In genomic region chr11:134360050-134360835, GRCh38 we compare ENCODE assay signal across 8 cellular contexts. TPM values are rescaled to one million over a fixed set of nuclear protein-coding genes. Genes with fewer than 3 reads are reported as not detected.
DNase-seq lines count a peak whose midpoint lies in the region; ATAC-seq and TF ChIP-seq lines count a peak whose summit lies in the region.

No MANE protein-coding gene starts in this region.

- H3K27ac ChIP-seq in Peyer's patch (no peak overlapping the region), stomach (no peak overlapping the region)

- H3K4me1 ChIP-seq in Peyer's patch (peaks cover 0 to 6% (median 0%) of the 10 kb centered on the region in 4 donors), neuron (ENCODE audit: insufficient read depth, low read length) (no peaks in the 10 kb centered on the region), stomach (peaks cover 0 to 10% (median 6%) of the 10 kb centered on the region in 4 donors)

- no peak for TF ChIP-seq EP300 in stomach (IDR thresholded peaks at IDR 0.05)

- peak; percentile 94 for ATAC-seq in HG03520 (IDR thresholded peaks at IDR 0.05; ENCODE audit: unreplicated experiment)

- DNase-seq in AG10803 (ENCODE audit: low read depth) (peak; percentile 39), GM19240 (ENCODE audit: insufficient read length, low spot score) (peak; percentile 56), Peyer's patch (peak; percentile 41 to 90 (median 86)), activated T-helper 1 cell treated with Interleukin-2 at 50 U/mL for 16 hours (ENCODE audit: low read depth) (peak; percentile 51), fibroblast of the aortic adventitia (ENCODE audit: low read depth) (peak; percentile 30), stomach (peak; percentile 87)

- TF ChIP-seq POLR2A in Peyer's patch (IDR thresholded peaks at IDR 0.05): no peak
- no peak for TF ChIP-seq POLR2A in stomach (IDR thresholded peaks at IDR 0.05)

- H2AFZ ChIP-seq in neuron (ENCODE audit: low read depth, low read length): peak overlapping the region; percentile 29

- H3K4me3 ChIP-seq in AG10803 (ENCODE audit: low read length) (no peak overlapping the region), Peyer's patch (no peak overlapping the region), fibroblast of the aortic adventitia (ENCODE audit: low read depth, low read length) (no peak overlapping the region), neuron (ENCODE audit: low read length) (no peak overlapping the region), stomach (no peak overlapping the region)

- TF ChIP-seq CTCF in AG10803 (conservative IDR thresholded peaks at IDR 0.05; ENCODE audit: low read length) (peak; percentile 60), Peyer's patch (IDR thresholded peaks at IDR 0.05) (peak in 5 of 6 experiments; percentile 11 to 94 (median 89)), fibroblast of the aortic adventitia (IDR thresholded peaks at IDR 0.05; ENCODE audit: insufficient read depth, low read length) (peak; percentile 63), stomach (IDR thresholded peaks at IDR 0.05) (peak in 5 of 7 experiments; percentile 76 to 94 (median 81))

- H3K36me3 ChIP-seq in Peyer's patch (no peaks in the 10 kb centered on the region), neuron (ENCODE audit: insufficient read depth, low read length) (no peaks in the 10 kb centered on the region), stomach (no peaks in the 10 kb centered on the region)

- H3K27me3 ChIP-seq in Peyer's patch: no peaks in the 10 kb centered on the region
- no peaks in the 10 kb centered on the region for H3K27me3 ChIP-seq in neuron (ENCODE audit: insufficient read depth, low read length)
- peaks cover 0 to 19% (median 0%) of the 10 kb centered on the region in 3 donors for H3K27me3 ChIP-seq in stomach

- intact Hi-C loops in stomach (cut with DNase I; ENCODE audit: low total_unique reads): no loop called here

- H3K9me3 ChIP-seq in Peyer's patch: no peaks in the 10 kb centered on the region
- no peaks in the 10 kb centered on the region for H3K9me3 ChIP-seq in neuron (ENCODE audit: low read length)
- no peaks in the 10 kb centered on the region for H3K9me3 ChIP-seq in stomach

- 23 to 34% (median 24%) methylated on average over 26 to 30 of the region's 30 CpGs for WGBS in stomach, 5 donors

RNA-seq across cellular contexts. Expression of gene GLB1L2, which starts 28.5 kb away (rescaled TPM):
- total RNA-seq in Peyer's patch: 10 to 100 TPM in 2 of 4 donors, 1 to 10 TPM in 2; 4.2 to 21.6 (median 12.4) TPM
- total RNA-seq in fibroblast of the aortic adventitia (ENCODE audit: low replicate concordance): not detected in 2 replicates
- total RNA-seq in stomach: 10 to 100 TPM in 2 of 5 donors, 1 to 10 TPM in 3; 4.7 to 19.2 (median 9.1) TPM
- 1 to 10 TPM; 2.1 to 4.2 (median 2.8) TPM for polyA plus RNA-seq in stomach

RNA-seq across cellular contexts. Expression of gene B3GAT1, which starts 51.8 kb away (rescaled TPM):
- 1 to 10 TPM in 1 of 4 donors, under 1 TPM in 2, not detected in 1; 0.35 to 3.3 (median 0.54) TPM for total RNA-seq in Peyer's patch
- total RNA-seq in fibroblast of the aortic adventitia (ENCODE audit: low replicate concordance): not detected in 2 replicates
- 10 to 100 TPM in 3 of 5 donors, not detected in 2; 21.0 to 34.4 (median 25.8) TPM for total RNA-seq in stomach
- polyA plus RNA-seq in stomach: 10 to 100 TPM in 2 of 3 donors, 1 to 10 TPM in 1; 5.3 to 16.3 (median 12.6) TPM

Comparison
In these comparisons a context has a peak if more than half of its experiments do, and no peak if none do; other contexts are left out.
1. DNase-seq: peak in every context shown above with its lines; median percentile 87 in stomach; 86 in Peyer's patch; 56 in GM19240; 51 in activated T-helper 1 cell treated with Interleukin-2 at 50 U/mL for 16 hours; 39 in AG10803; 30 in fibroblast of the aortic adventitia.